In the genomic region with DNA sequence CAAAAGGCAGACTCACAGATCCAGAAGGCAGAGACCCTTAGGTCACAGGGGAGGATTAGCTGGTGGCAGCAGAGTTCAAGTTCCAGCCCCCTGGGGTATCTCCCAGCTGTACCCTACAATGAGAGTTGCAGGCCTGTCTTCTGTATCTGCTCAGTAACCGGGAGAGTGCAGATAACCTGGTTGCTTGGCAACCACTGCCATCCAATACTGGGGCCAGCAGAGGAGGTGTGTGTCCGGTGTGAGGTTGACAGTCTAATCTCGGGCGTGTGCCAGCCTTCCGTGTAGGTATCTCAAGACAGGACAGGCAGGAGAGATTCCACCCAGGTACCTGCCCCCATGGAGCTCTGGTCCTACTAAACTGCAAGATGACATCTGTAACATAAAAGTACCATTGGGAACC, we compare ENCODE assay signal across 20 cellular contexts. TPM values are rescaled to one million over a fixed set of nuclear protein-coding genes. Genes with fewer than 3 reads are reported as not detected.
DNase-seq lines count a peak whose midpoint lies in the region; ATAC-seq and TF ChIP-seq lines count a peak whose summit lies in the region.
"Had no signal": no experiment of that assay in that cellular context is flagged by ENCODE, and none has a peak within 500 bp of the region (broad histone marks: within the 10 kb centered on the region; RNA-seq: fewer than 3 reads in every experiment).

No MANE protein-coding gene starts in this region.

- POLR2A ChIA-PET in activated CD4-positive, alpha-beta T cell treated with anti-CD3 and anti-CD28 coated beads, Interleukin-2, amount 10 ng/mL, durations not matched to agents 7 days and 5 days (lab: Charles Lee): no interaction called here

- H3K27me3 ChIP-seq in OCI-LY1 (ENCODE audit: insufficient read depth, low read length) (no peaks in the 10 kb centered on the region), neural cell (ENCODE audit: insufficient read depth, low read depth, low read length) (no peaks in the 10 kb centered on the region)
- H3K27me3 ChIP-seq: vagina had no signal

- H3K27me3 Mint-ChIP-seq in activated CD4-positive, alpha-beta T cell treated with anti-CD3 and anti-CD28 coated beads, Interleukin-2, amount 10 ng/mL, durations not matched to agents 7 days and 5 days: no peaks in the 10 kb centered on the region
- H3K27me3 Mint-ChIP-seq in activated CD4-positive, alpha-beta T cell treated with anti-CD3 and anti-CD28 coated beads, Interleukin-2, amount 10 ng/mL, durations not matched to agents 24 days and 14 days: no peaks in the 10 kb centered on the region
- H3K27me3 Mint-ChIP-seq: activated CD4-positive, alpha-beta memory T cell treated with anti-CD3 and anti-CD28 coated beads for 36 hours; T-helper 17 cell had no signal

- H3K4me3 ChIP-seq in OCI-LY1 (ENCODE audit: low read depth, low read length, poor library complexity, severe bottlenecking) (no peak overlapping the region), neural cell (ENCODE audit: low read length) (peak overlapping the region; percentile 13)
- H3K4me3 ChIP-seq: vagina had no signal

- intact Hi-C loops in activated CD4-positive, alpha-beta T cell treated with anti-CD3 and anti-CD28 coated beads, Interleukin-2, amount 10 ng/mL, durations not matched to agents 24 days and 14 days (cut with micrococcal nuclease): loop anchor here (5.0 kb wide), 1 partner anchor 48 kb away; no protein-coding TSS in a partner anchor
- intact Hi-C loops in left cardiac atrium (cut with DNase I): no loop called here

- H3K9me3 ChIP-seq in OCI-LY1 (ENCODE audit: low read length) (no peaks in the 10 kb centered on the region), neural cell (ENCODE audit: low read length) (no peaks in the 10 kb centered on the region)
- H3K9me3 ChIP-seq: vagina had no signal

- H4K20me1 ChIP-seq in OCI-LY1 (ENCODE audit: insufficient read depth, low read length) (no peaks in the 10 kb centered on the region), neural cell (ENCODE audit: insufficient read depth) (no peaks in the 10 kb centered on the region)

- no peak for DNase-seq in activated CD4-positive, alpha-beta T cell treated with anti-CD3 and anti-CD28 coated beads, Interleukin-2, amount 10 ng/mL, durations not matched to agents 7 days and 5 days
- DNase-seq in activated CD4-positive, alpha-beta T cell treated with anti-CD3 and anti-CD28 coated beads, Interleukin-2, amount 10 ng/mL, durations not matched to agents 24 days and 14 days: no peak
- no peak for DNase-seq in left cardiac atrium
- DNase-seq in NCI-H345 treated with DMSO at 0.1 percent for 48 hours (lab: John Stamatoyannopoulos, UW; ENCODE audit: unreplicated experiment): no peak
- DNase-seq in NCI-H1436 treated with DMSO at 0.1 percent for 48 hours (lab: John Stamatoyannopoulos, UW): no peak
- DNase-seq: activated CD4-positive, alpha-beta memory T cell treated with anti-CD3 and anti-CD28 coated beads for 36 hours; activated naive CD4-positive, alpha-beta T cell treated with anti-CD3 and anti-CD28 coated beads, Interleukin-2, amount 50 U/mL, for 16 hours; activated T-cell treated with anti-CD3 and anti-CD28 coated beads, Interleukin-2, amount 50 U/mL, for 4 hours; aorta; DMS53; NCI-H1694 treated with DMSO at 0.1 percent for 48 hours; stimulated activated CD4-positive, alpha-beta T cell treated with anti-CD3 and anti-CD28 coated beads, Interleukin-12 subunit alpha, Interleukin-12 subunit beta, amount 100 ng/mL, for 4 hours; stimulated activated CD8-positive, alpha-beta memory T cell treated with anti-CD3 and anti-CD28 coated beads, Interleukin-4, amount 100 ng/mL, for 48 hours; T-helper 17 cell had no signal

- CTCF ChIA-PET in activated CD4-positive, alpha-beta T cell treated with anti-CD3 and anti-CD28 coated beads, Interleukin-2, amount 10 ng/mL, durations not matched to agents 7 days and 5 days (lab: Charles Lee): interaction anchor here (1.0 to 2.8 kb wide), 3 partner anchors 11 to 410 kb away, joined by 4 to 10 read pairs (median 4); no protein-coding TSS in a partner anchor

- peaks cover 6% of the 10 kb centered on the region for H3K36me3 Mint-ChIP-seq in activated CD4-positive, alpha-beta T cell treated with anti-CD3 and anti-CD28 coated beads, Interleukin-2, amount 10 ng/mL, durations not matched to agents 7 days and 5 days (ENCODE audit: low read depth)
- H3K36me3 Mint-ChIP-seq in activated CD4-positive, alpha-beta T cell treated with anti-CD3 and anti-CD28 coated beads, Interleukin-2, amount 10 ng/mL, durations not matched to agents 24 days and 14 days (ENCODE audit: low read depth): peaks cover 8% of the 10 kb centered on the region
- H3K36me3 Mint-ChIP-seq: activated CD4-positive, alpha-beta memory T cell treated with anti-CD3 and anti-CD28 coated beads for 36 hours; mesothelial cell of epicardium had no signal

- H3K27ac ChIP-seq in OCI-LY1 (ENCODE audit: low read depth, low read length, poor library complexity, severe bottlenecking) (peak overlapping the region; percentile 23), neural cell (ENCODE audit: low read length) (peak overlapping the region; percentile 23)
- H3K27ac ChIP-seq: vagina had no signal

- H3K79me2 ChIP-seq in OCI-LY1 (ENCODE audit: insufficient read depth, low read length) (peaks cover 3% of the 10 kb centered on the region; the same call in 1 of the 2 replicates), neural cell (replicated peaks; ENCODE audit: insufficient read depth, low read length) (no peaks in the 10 kb centered on the region)

- TF ChIP-seq CTCF in OCI-LY1 (IDR thresholded peaks at IDR 0.05; ENCODE audit: low read length) (no peak), neural cell (IDR thresholded peaks at IDR 0.05; ENCODE audit: poor library complexity, severe bottlenecking) (no peak)

- peak overlapping the region; percentile 70 for H3K27ac Mint-ChIP-seq in activated CD4-positive, alpha-beta T cell treated with anti-CD3 and anti-CD28 coated beads, Interleukin-2, amount 10 ng/mL, durations not matched to agents 7 days and 5 days
- no peak overlapping the region for H3K27ac Mint-ChIP-seq in activated CD4-positive, alpha-beta T cell treated with anti-CD3 and anti-CD28 coated beads, Interleukin-2, amount 10 ng/mL, durations not matched to agents 24 days and 14 days
- H3K27ac Mint-ChIP-seq: activated CD4-positive, alpha-beta memory T cell treated with anti-CD3 and anti-CD28 coated beads for 36 hours; mesothelial cell of epicardium; T-helper 17 cell had no signal

- peaks cover 37% of the 10 kb centered on the region for H3K4me1 ChIP-seq in OCI-LY1 (ENCODE audit: insufficient read depth, low read length, severe bottlenecking)

- no peak overlapping the region for H3K4me3 Mint-ChIP-seq in activated CD4-positive, alpha-beta T cell treated with anti-CD3 and anti-CD28 coated beads, Interleukin-2, amount 10 ng/mL, durations not matched to agents 7 days and 5 days
- no peak overlapping the region for H3K4me3 Mint-ChIP-seq in activated CD4-positive, alpha-beta T cell treated with anti-CD3 and anti-CD28 coated beads, Interleukin-2, amount 10 ng/mL, durations not matched to agents 24 days and 14 days
- H3K4me3 Mint-ChIP-seq: activated CD4-positive, alpha-beta memory T cell treated with anti-CD3 and anti-CD28 coated beads for 36 hours; activated T-cell treated with anti-CD3 and anti-CD28 coated beads, Interleukin-2, amount 50 U/mL, for 4 hours; mesothelial cell of epicardium; T-helper 17 cell had no signal

- H3K36me3 ChIP-seq in OCI-LY1 (ENCODE audit: insufficient read depth, low read length) (no peaks in the 10 kb centered on the region; the same call in 1 of the 2 replicates), neural cell (ENCODE audit: insufficient read depth, low read length) (no peaks in the 10 kb centered on the region)
- H3K36me3 ChIP-seq: vagina had no signal

- H3F3A ChIP-seq in OCI-LY1 (ENCODE audit: insufficient read depth, low read length) (no peaks in the 10 kb centered on the region), neural cell (ENCODE audit: insufficient read depth, low read length, poor library complexity, severe bottlenecking) (no peaks in the 10 kb centered on the region)

- peaks cover 9% of the 10 kb centered on the region for H3K9me3 Mint-ChIP-seq in activated CD4-positive, alpha-beta T cell treated with anti-CD3 and anti-CD28 coated beads, Interleukin-2, amount 10 ng/mL, durations not matched to agents 7 days and 5 days
- H3K9me3 Mint-ChIP-seq in activated CD4-positive, alpha-beta T cell treated with anti-CD3 and anti-CD28 coated beads, Interleukin-2, amount 10 ng/mL, durations not matched to agents 24 days and 14 days: peaks cover 23% of the 10 kb centered on the region
- H3K9me3 Mint-ChIP-seq: activated T-cell treated with anti-CD3 and anti-CD28 coated beads, Interleukin-2, amount 50 U/mL, for 4 hours had no signal

- H3K4me1 Mint-ChIP-seq in activated CD4-positive, alpha-beta T cell treated with anti-CD3 and anti-CD28 coated beads, Interleukin-2, amount 10 ng/mL, durations not matched to agents 7 days and 5 days: peaks cover 16% of the 10 kb centered on the region
- H3K4me1 Mint-ChIP-seq in activated CD4-positive, alpha-beta T cell treated with anti-CD3 and anti-CD28 coated beads, Interleukin-2, amount 10 ng/mL, durations not matched to agents 24 days and 14 days: peaks cover 18% of the 10 kb centered on the region

- no peak overlapping the region for H3K9ac ChIP-seq in OCI-LY1 (ENCODE audit: low read length)
- H3K9ac ChIP-seq in neural cell (ENCODE audit: low read length): no peak overlapping the region

- peak; percentile 22 for TF ChIP-seq EP300 in neural cell (conservative IDR thresholded peaks at IDR 0.05; ENCODE audit: poor library complexity, severe bottlenecking)

- H2AFZ ChIP-seq in OCI-LY1 (ENCODE audit: low read length) (no peak overlapping the region), neural cell (ENCODE audit: low read depth, low read length) (no peak overlapping the region)

- H3K4me2 ChIP-seq in OCI-LY1 (ENCODE audit: low read length) (no peak overlapping the region), neural cell (ENCODE audit: low read length) (no peak overlapping the region)

- ATAC-seq in left cardiac atrium: peak; percentile 20 to 36
- ATAC-seq in GM18511 (IDR thresholded peaks at IDR 0.05; ENCODE audit: unreplicated experiment): no peak
- ATAC-seq: activated T-cell treated with anti-CD3 and anti-CD28 coated beads, Interleukin-2, amount 50 U/mL, for 4 hours; HCT116; T-helper 17 cell had no signal

- H3K9me2 ChIP-seq in OCI-LY1 (ENCODE audit: low read depth, low read length) (no peaks in the 10 kb centered on the region), neural cell (ENCODE audit: insufficient read depth, low read length) (no peaks in the 10 kb centered on the region)

- TF ChIP-seq RAD21 in neural cell (conservative IDR thresholded peaks at IDR 0.05): no peak

RNA-seq across cellular contexts. Expression of a gene that starts 56.6 kb away (rescaled TPM):
- 10 to 100 TPM; 18.1 to 20.0 TPM for total RNA-seq in activated CD4-positive, alpha-beta T cell treated with anti-CD3 and anti-CD28 coated beads, Interleukin-2, amount 10 ng/mL, durations not matched to agents 7 days and 5 days
- 25.1 and 26.8 TPM in 2 replicates for total RNA-seq in activated CD4-positive, alpha-beta T cell treated with anti-CD3 and anti-CD28 coated beads, Interleukin-2, amount 10 ng/mL, durations not matched to agents 24 days and 14 days
- 10 to 100 TPM; 21.6 to 36.3 TPM for total RNA-seq in left cardiac atrium
- polyA plus RNA-seq in neural cell: 67.9 and 88.3 TPM in 2 replicates
- polyA minus RNA-seq in neural cell: 58.9 and 70.2 TPM in 2 replicates
